In the genomic region with DNA sequence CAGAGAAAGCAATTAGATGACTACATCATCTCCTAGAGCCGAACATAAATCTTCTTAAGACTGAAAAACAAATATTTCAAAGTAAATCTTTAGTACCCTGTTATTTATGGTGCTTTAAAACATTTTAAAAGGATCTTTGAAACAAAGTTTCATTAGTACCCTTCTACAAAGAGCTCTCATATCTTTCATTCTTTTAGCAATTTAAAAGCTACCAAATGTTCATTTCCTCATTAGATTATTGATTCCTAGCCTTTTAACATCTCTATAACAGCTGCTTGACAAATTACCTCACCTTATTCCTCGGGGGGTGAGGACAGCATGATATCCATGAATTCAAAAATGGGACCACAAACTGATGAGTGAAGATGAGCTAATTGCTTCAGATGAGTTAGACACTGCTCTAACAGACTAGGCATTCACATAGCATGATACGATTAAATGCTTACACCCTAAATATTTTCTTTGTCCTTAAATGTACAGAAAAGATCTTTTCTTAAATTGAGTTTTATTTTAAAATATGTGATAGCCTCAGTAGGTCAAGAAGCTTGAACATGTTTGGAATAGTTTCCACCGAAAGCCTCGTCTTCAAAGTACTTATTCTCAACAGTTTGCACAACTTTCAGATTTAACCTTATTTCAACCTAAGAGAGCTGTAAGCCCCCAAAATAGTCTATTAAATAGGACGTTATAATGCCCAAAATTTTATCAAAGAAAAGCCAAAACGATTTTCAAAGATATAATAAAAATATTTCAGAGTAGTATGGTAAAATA, we compare ENCODE assay signal across 8 cellular contexts. TPM values are rescaled to one million over a fixed set of nuclear protein-coding genes. Genes with fewer than 3 reads are reported as not detected.
DNase-seq lines count a peak whose midpoint lies in the region; ATAC-seq and TF ChIP-seq lines count a peak whose summit lies in the region.

No MANE protein-coding gene starts in this region.

- no peaks in the 10 kb centered on the region for H3K4me1 ChIP-seq in SJCRH30
- H3K4me1 ChIP-seq in smooth muscle cell (ENCODE audit: low read depth) = peaks cover 22% of the 10 kb centered on the region

- peaks cover 15% of the 10 kb centered on the region for H3F3A ChIP-seq in smooth muscle cell (ENCODE audit: low read depth)

- DNase-seq in NCI-H146 (lab: John Stamatoyannopoulos, UW) (peak; percentile 12), NCI-H146 treated with DMSO at 0.1 percent for 48 hours (lab: John Stamatoyannopoulos, UW; ENCODE audit: unreplicated experiment) (no peak), SJCRH30 (peak in 1 of 2 experiments; percentile 48), fibroblast of pulmonary artery (ENCODE audit: low read depth) (no peak), smooth muscle cell (lab: John Stamatoyannopoulos, UW; ENCODE audit: unreplicated experiment) (no peak), NOMO-1 (lab: John Stamatoyannopoulos, UW; ENCODE audit: unreplicated experiment in 2 of 2) (no peak)
- no peak for DNase-seq in stimulated activated CD8-positive, alpha-beta memory T cell treated with anti-CD3 and anti-CD28 coated beads, Interleukin-4, amount 100 ng/mL, for 48 hours

- H3K79me2 ChIP-seq in smooth muscle cell (ENCODE audit: low read depth) = peaks cover 81% of the 10 kb centered on the region

- peak overlapping the region; percentile 97 for H3K27ac ChIP-seq in SJCRH30
- peak overlapping the region; percentile 99 for H3K27ac ChIP-seq in smooth muscle cell (ENCODE audit: low read depth)

- H3K9ac ChIP-seq in smooth muscle cell (ENCODE audit: low read depth) = peak overlapping the region; percentile 98

- peaks cover 59% of the 10 kb centered on the region for H4K20me1 ChIP-seq in smooth muscle cell (ENCODE audit: low read depth)

- H3K27me3 ChIP-seq in SJCRH30 (no peaks in the 10 kb centered on the region), smooth muscle cell (ENCODE audit: low read depth) (no peaks in the 10 kb centered on the region)

- H3K36me3 ChIP-seq in SJCRH30 = no peaks in the 10 kb centered on the region
- no peaks in the 10 kb centered on the region for H3K36me3 ChIP-seq in smooth muscle cell (ENCODE audit: low read depth)

- peak overlapping the region; percentile 98 for H3K4me2 ChIP-seq in smooth muscle cell

- H3K9me3 ChIP-seq in SJCRH30 (replicated peaks) (no peaks in the 10 kb centered on the region), smooth muscle cell (replicated peaks; ENCODE audit: low read depth) (no peaks in the 10 kb centered on the region)

- H2AFZ ChIP-seq in smooth muscle cell (ENCODE audit: low read depth) = no peak overlapping the region

- WGBS in smooth muscle cell (ENCODE audit: low lambda C conversion rate) = 39% methylated on average over 7 of the region's 7 CpGs

- no peak for ATAC-seq in GM18519 (IDR thresholded peaks at IDR 0.05; ENCODE audit: low FRiP score, unreplicated experiment)

- H3K4me3 ChIP-seq in SJCRH30 (peak overlapping the region; percentile 95), fibroblast of pulmonary artery (replicated peaks; ENCODE audit: low read depth, low read length) (peak overlapping the region; percentile 95), smooth muscle cell (peak overlapping the region; percentile 96)

- no peak for TF ChIP-seq CTCF in fibroblast of pulmonary artery (IDR thresholded peaks at IDR 0.05; ENCODE audit: low read length, missing control alignments)
- TF ChIP-seq CTCF in smooth muscle cell (IDR thresholded peaks at IDR 0.05; ENCODE audit: borderline replicate concordance, insufficient read depth, poor library complexity, severe bottlenecking) = no peak

RNA-seq across cellular contexts. Expression of gene ATAD2B, which starts 2.1 kb away (rescaled TPM):
- total RNA-seq in SJCRH30 (2014; rRNA removed; shearing (Covaris generic)) = 33.3 and 37.5 TPM in 2 replicates
- 17.5 and 19.1 TPM in 2 replicates for total RNA-seq in smooth muscle cell
- polyA plus RNA-seq in smooth muscle cell = 6.2 and 8.3 TPM in 2 replicates

RNA-seq across cellular contexts. Expression of gene UBXN2A, which starts 15.5 kb away (rescaled TPM):
- 36.4 and 39.9 TPM in 2 replicates for total RNA-seq in SJCRH30 (2014; rRNA removed; shearing (Covaris generic))
- 21.6 and 26.0 TPM in 2 replicates for total RNA-seq in smooth muscle cell
- polyA plus RNA-seq in smooth muscle cell = 15.5 and 19.1 TPM in 2 replicates
